Comparison of ENCODE assay signal across 22 cellular contexts in genomic region chr4:142824368-142824767, GRCh38. TPM values are rescaled to one million over a fixed set of nuclear protein-coding genes. Genes with fewer than 3 reads are reported as not detected.
DNase-seq lines count a peak whose midpoint lies in the region; ATAC-seq and TF ChIP-seq lines count a peak whose summit lies in the region.
"Had no signal": no experiment of that assay in that cellular context is flagged by ENCODE, and none has a peak within 500 bp of the region (broad histone marks: within the 10 kb centered on the region; RNA-seq: fewer than 3 reads in every experiment).

No MANE protein-coding gene starts in this region.

- H3K9ac ChIP-seq in IMR-90 (ENCODE audit: low read depth, low read length), result no peak overlapping the region

- no peak for TF ChIP-seq CTCF in IMR-90 (conservative IDR thresholded peaks at IDR 0.05; ENCODE audit: low read depth, low read length)
- no peak for TF ChIP-seq CTCF in brain microvascular endothelial cell (IDR thresholded peaks at IDR 0.05; ENCODE audit: low read depth, low read length, missing control alignments)
- TF ChIP-seq CTCF in neural crest cell (conservative IDR thresholded peaks at IDR 0.05), result no peak

- H3K56ac ChIP-seq in IMR-90 (ENCODE audit: extremely low read depth, insufficient read depth, low read length), result no peak overlapping the region

- H3K4ac ChIP-seq in IMR-90 (ENCODE audit: low read depth, low read length), result no peak overlapping the region

- H2BK15ac ChIP-seq in IMR-90 (ENCODE audit: low read depth, low read length), result no peak overlapping the region

- WGBS in IMR-90 (ENCODE audit: extremely low coverage in 2 of 2, insufficient read length in 1 of 2), 2 experiments, result no CpG with 5 or more reads among the region's 1 CpG

- no peak overlapping the region for H2AFZ ChIP-seq in IMR-90 (replicated peaks; ENCODE audit: low read length, poor library complexity)

- no peak overlapping the region for H2AK5ac ChIP-seq in IMR-90 (ENCODE audit: low read depth, low read length)

- no peaks in the 10 kb centered on the region; the same call in 1 of the 2 replicates for H3K4me1 ChIP-seq in IMR-90 (ENCODE audit: control insufficient read depth, insufficient read depth, low read length)
- H3K4me1 ChIP-seq: colonic mucosa, lower lobe of right lung, thyroid gland had no signal

- H3K23ac ChIP-seq in IMR-90 (ENCODE audit: low read depth, low read length), result no peak overlapping the region

- no peaks in the 10 kb centered on the region for H3K79me1 ChIP-seq in IMR-90 (ENCODE audit: low read depth in 1 of 2, low read length in 2 of 2)

- ATAC-seq in IMR-90 (ENCODE audit: low read depth) (peak; percentile 54), HG02981 (IDR thresholded peaks at IDR 0.05; ENCODE audit: unreplicated experiment) (no peak)
- ATAC-seq: K562, lower lobe of right lung had no signal

- no peak overlapping the region for H2BK20ac ChIP-seq in IMR-90 (ENCODE audit: low read depth, low read length)

- intact Hi-C loops in IMR-90 (cut with micrococcal nuclease), result no loop called here

- H3K4me3 ChIP-seq in IMR-90 (ENCODE audit: insufficient read depth, low read depth, low read length) (no peak overlapping the region), brain microvascular endothelial cell (ENCODE audit: low read depth, low read length) (no peak overlapping the region)
- H3K4me3 ChIP-seq: colonic mucosa, K562, lower lobe of right lung, smooth muscle cell, thyroid gland had no signal

- POLR2A ChIA-PET in IMR-90 (lab: Charles Lee; ENCODE audit: unreplicated experiment), result no interaction called here

- no peak overlapping the region for H4K5ac ChIP-seq in IMR-90 (ENCODE audit: low read depth, low read length)

- no peak for TF ChIP-seq RAD21 in IMR-90 (IDR thresholded peaks at IDR 0.05; ENCODE audit: low read length)

- H4K8ac ChIP-seq in IMR-90 (ENCODE audit: low read depth in 2 of 2, low read length in 2 of 2), result no peak overlapping the region

- H3K4me3 Mint-ChIP-seq in neural crest cell, result no peak overlapping the region
- H3K4me3 Mint-ChIP-seq: immature natural killer cell, naive B cell had no signal

- CTCF ChIA-PET in IMR-90 (lab: Yijun Ruan, JAX), result interaction anchor here (0.6 kb wide), 1 partner anchor 1161 kb away, joined by 3 read pairs; no protein-coding TSS in a partner anchor

- H3K4me2 ChIP-seq in IMR-90 (ENCODE audit: low read depth, low read length), result no peak overlapping the region
- H3K4me2 ChIP-seq: smooth muscle cell had no signal

- H3K14ac ChIP-seq in IMR-90 (replicated peaks; ENCODE audit: low read depth, low read length), result no peak overlapping the region

- no peaks in the 10 kb centered on the region for H3K27me3 Mint-ChIP-seq in neural crest cell (ENCODE audit: low read depth)

- no peak for TF ChIP-seq POLR2A in IMR-90 (IDR thresholded peaks at IDR 0.05; ENCODE audit: low read depth, low read length)

- no TSS peak for BruUV-seq in IMR-90 (replicated peaks; lab: Mats Ljungman, UMichigan)

- peaks cover 2% of the 10 kb centered on the region for H3K9me3 Mint-ChIP-seq in neural crest cell

- no peak overlapping the region for H3K18ac ChIP-seq in IMR-90 (ENCODE audit: low read depth, low read length)

- no peaks in the 10 kb centered on the region for H3K36me3 Mint-ChIP-seq in neural crest cell (ENCODE audit: low read depth)
- H3K36me3 Mint-ChIP-seq: immature natural killer cell, naive B cell had no signal

- peaks cover 22% of the 10 kb centered on the region for H3K4me1 Mint-ChIP-seq in neural crest cell
- H3K4me1 Mint-ChIP-seq: immature natural killer cell, naive B cell had no signal

- DNase-seq in EH (ENCODE audit: low read depth), result peak; percentile 27
- DNase-seq in IMR-90, result peak; percentile 49
- DNase-seq in brain microvascular endothelial cell, result peak; percentile 32
- DNase-seq in neural crest cell (ENCODE audit: low read depth, low spot score), result no peak
- no peak for DNase-seq in HUDEP-2 (lab: John Stamatoyannopoulos, UW; ENCODE audit: unreplicated experiment in 76 of 76)
- DNase-seq in activated gamma-delta T cell (lab: John Stamatoyannopoulos, UW), result no peak
- DNase-seq: activated CD4-positive, alpha-beta T cell treated with anti-CD3 and anti-CD28 coated beads for 4 hours; activated CD8-positive, alpha-beta memory T cell treated with anti-CD3 and anti-CD28 coated beads, Interleukin-2, amount 50 U/mL, for 48 hours; colonic mucosa; glutamatergic neuron; immature natural killer cell; lower lobe of right lung; naive B cell; NCI-H1092; NCI-H69; OCI-M1; posterior cingulate gyrus; T1000; thyroid gland had no signal

- in situ Hi-C loops in IMR-90 (cut with MboI; ENCODE audit: low sequenced_read_pairs), result no loop called here
- in situ Hi-C loops in brain microvascular endothelial cell (cut with HindIII; ENCODE audit: low pct_ligation_motif_present, low sequenced_read_pairs), result no loop called here

- no peak overlapping the region for H2BK5ac ChIP-seq in IMR-90 (ENCODE audit: low read depth, low read length, poor library complexity, severe bottlenecking)

- no peaks in the 10 kb centered on the region for H3K9me1 ChIP-seq in IMR-90 (ENCODE audit: insufficient read depth, low read length)

- no peaks in the 10 kb centered on the region for H3K9me3 ChIP-seq in IMR-90 (ENCODE audit: control insufficient read depth, insufficient read depth, low read length)
- H3K9me3 ChIP-seq: colonic mucosa, lower lobe of right lung, thyroid gland had no signal

- dilution Hi-C loops in IMR-90 (cut with HindIII; ENCODE audit: low sequenced_read_pairs, unreplicated experiment), result no loop called here

- no peaks in the 10 kb centered on the region for H3K27me3 ChIP-seq in IMR-90 (ENCODE audit: control insufficient read depth, insufficient read depth, low read length)
- H3K27me3 ChIP-seq in brain microvascular endothelial cell (replicated peaks), result no peaks in the 10 kb centered on the region
- H3K27me3 ChIP-seq: colonic mucosa, thyroid gland had no signal

- peak overlapping the region; percentile 61 for H3K27ac Mint-ChIP-seq in neural crest cell (ENCODE audit: unreplicated experiment)
- H3K27ac Mint-ChIP-seq: immature natural killer cell had no signal

- H2BK120ac ChIP-seq in IMR-90 (ENCODE audit: low read depth, low read length), result no peak overlapping the region

- H2AK9ac ChIP-seq in IMR-90 (replicated peaks; ENCODE audit: low read depth, low read length, poor library complexity), result no peak overlapping the region

- H4K91ac ChIP-seq in IMR-90 (ENCODE audit: insufficient read depth, low read depth, low read length), result no peak overlapping the region

- H3K36me3 ChIP-seq in IMR-90 (ENCODE audit: control insufficient read depth, insufficient read depth, low read length) (no peaks in the 10 kb centered on the region), brain microvascular endothelial cell (replicated peaks) (no peaks in the 10 kb centered on the region)
- H3K36me3 ChIP-seq: colonic mucosa, lower lobe of right lung, thyroid gland had no signal

- no peaks in the 10 kb centered on the region for H4K20me1 ChIP-seq in IMR-90 (ENCODE audit: insufficient read depth, low read length)

- H3K27ac ChIP-seq in IMR-90 (ENCODE audit: insufficient read depth, low read length), result no peak overlapping the region
- H3K27ac ChIP-seq in brain microvascular endothelial cell, result no peak overlapping the region
- H3K27ac ChIP-seq: colonic mucosa, lower lobe of right lung, thyroid gland had no signal

TF ChIP-seq in IMR-90, 13 proteins besides CTCF, POLR2A, EP300 and RAD21:
- TF ChIP-seq CHD1 (IDR thresholded peaks at IDR 0.05; ENCODE audit: low read depth, low read length), result no peak

RNA-seq across cellular contexts. Expression of gene INPP4B, which starts 21.7 kb away (rescaled TPM):
- total RNA-seq in IMR-90 (2012; rRNA removed), result 13.3 and 14.0 TPM in 2 replicates
- polyA plus RNA-seq in IMR-90 (2012; rRNA removed), result 1.6 and 1.8 TPM in 2 replicates
- polyA plus RNA-seq in IMR-90 (2012; cell fraction: cytosol; rRNA removed), result 0.28 and 0.32 TPM in 2 replicates
- polyA plus RNA-seq in IMR-90 (2012; cell fraction: nucleus; rRNA removed; ENCODE audit: low replicate concordance), result 0.28 and 1.4 TPM in 2 replicates
- total RNA-seq in neural crest cell, result 7.0 and 7.3 TPM in 2 replicates
- polyA plus RNA-seq: K562 had no signal

Comparison
In these comparisons a context has a peak if more than half of its experiments do, and no peak if none do; other contexts are left out.
1. DNase-seq: peak in EH (single experiment), IMR-90 (single experiment) and brain microvascular endothelial cell (single experiment); none in neural crest cell (single experiment), HUDEP-2 (0 of 76) and activated gamma-delta T cell (single experiment).